ENCODE assay signal across 39 cellular contexts in genomic region chr19:21688464-21688863, GRCh38.
"Had no signal": no experiment of that assay in that cellular context is flagged by ENCODE, and none has a peak within 500 bp of the region (broad histone marks: within the 10 kb centered on the region; RNA-seq: fewer than 3 reads in every experiment).

No MANE protein-coding gene starts in this region.

- H3K36me3 Mint-ChIP-seq: activated naive CD4-positive, alpha-beta T cell treated with anti-CD3 and anti-CD28 coated beads, Interleukin-2, amount 10 ng/mL, durations not matched to agents 7 days and 5 days; activated naive CD4-positive, alpha-beta T cell treated with anti-CD3 and anti-CD28 coated beads, Interleukin-2, amount 50 U/mL, for 24 hours; activated naive CD8-positive, alpha-beta T cell; activated naive CD8-positive, alpha-beta T cell treated with anti-CD3 and anti-CD28 coated beads for 36 hours; activated naive CD8-positive, alpha-beta T cell treated with anti-CD3 and anti-CD28 coated beads, Interleukin-2, amount 10 ng/mL, durations not matched to agents 7 days and 5 days; brain had no signal

- H3K27ac Mint-ChIP-seq: activated naive CD4-positive, alpha-beta T cell treated with anti-CD3 and anti-CD28 coated beads for 36 hours; activated naive CD4-positive, alpha-beta T cell treated with anti-CD3 and anti-CD28 coated beads, Interleukin-2, amount 10 ng/mL, durations not matched to agents 7 days and 5 days; activated naive CD4-positive, alpha-beta T cell treated with anti-CD3 and anti-CD28 coated beads, Interleukin-2, amount 50 U/mL, for 24 hours; activated naive CD4-positive, alpha-beta T cell treated with anti-CD3 and anti-CD28 coated beads, Interleukin-2, amount 50 U/mL, for 72 hours; activated naive CD8-positive, alpha-beta T cell; activated naive CD8-positive, alpha-beta T cell treated with anti-CD3 and anti-CD28 coated beads for 36 hours; activated naive CD8-positive, alpha-beta T cell treated with anti-CD3 and anti-CD28 coated beads, Interleukin-2, amount 10 ng/mL, durations not matched to agents 7 days and 5 days; activated naive CD8-positive, alpha-beta T cell treated with anti-CD3 and anti-CD28 coated beads, Interleukin-2, amount 50 U/mL, for 24 hours; activated T-cell treated with anti-CD3 and anti-CD28 coated beads, Interleukin-2, amount 50 U/mL, for 24 hours; activated T-cell treated with anti-CD3 and anti-CD28 coated beads, Interleukin-2, amount 50 U/mL, for 72 hours; activated T-helper 1 cell treated with anti-CD3 and anti-CD28 coated beads, Interleukin-12 subunit alpha, Interleukin-12 subunit beta, Interleukin-2, Interleukin-4 antibody, amounts not matched to agents 30 ng/mL and 10 ng/mL and 1 ng/mL, durations not matched to agents 14 hours and 24 hours and 36 hours; activated T-helper 17 cell treated with anti-CD3 and anti-CD28 coated beads, Interleukin-2, amount 50 U/mL, for 72 hours; activated T-helper 2 cell treated with anti-CD3 and anti-CD28 coated beads, Interferon-gamma antibody, Interleukin-2, Interleukin-4, amounts not matched to agents 10 μg/mL and 5 μg/mL and 100 μg/mL, durations not matched to agents 14 hours and 24 hours and 36 hours; brain had no signal

- H3K36me3 ChIP-seq: adrenal gland, ascending aorta, breast epithelium, cardiac muscle cell had no signal

- DNase-seq: activated effector memory CD4-positive, alpha-beta T cell treated with anti-CD3 and anti-CD28 coated beads, Interleukin-2, amount 50 U/mL, for 16 hours; activated effector memory CD4-positive, alpha-beta T cell treated with Interleukin-2 at 50 U/mL for 16 hours; activated gamma-delta T cell; activated gamma-delta T cell treated with Interleukin-2 at 50 U/mL for 16 hours; activated naive CD4-positive, alpha-beta T cell; activated naive CD4-positive, alpha-beta T cell treated with anti-CD3 and anti-CD28 coated beads for 36 hours; activated naive CD4-positive, alpha-beta T cell treated with anti-CD3 and anti-CD28 coated beads, Interleukin-2, amount 10 ng/mL, durations not matched to agents 7 days and 5 days; activated naive CD4-positive, alpha-beta T cell treated with anti-CD3 and anti-CD28 coated beads, Interleukin-2, amount 50 U/mL, for 16 hours; activated naive CD4-positive, alpha-beta T cell treated with Interleukin-2 at 50 U/mL for 16 hours; activated naive CD8-positive, alpha-beta T cell treated with anti-CD3 and anti-CD28 coated beads for 36 hours; activated naive CD8-positive, alpha-beta T cell treated with anti-CD3 and anti-CD28 coated beads, Interleukin-2, amount 10 ng/mL, durations not matched to agents 7 days and 5 days; activated naive CD8-positive, alpha-beta T cell treated with anti-CD3 and anti-CD28 coated beads, Interleukin-2, amount 50 U/mL, for 24 hours; activated T-cell treated with anti-CD3 and anti-CD28 coated beads, Interleukin-2, amount 50 U/mL, for 1 hour; activated T-cell treated with anti-CD3 and anti-CD28 coated beads, Interleukin-2, amount 50 U/mL, for 24 hours; activated T-cell treated with anti-CD3 and anti-CD28 coated beads, Interleukin-2, amount 50 U/mL, for 4 hours; activated T-cell treated with anti-CD3 and anti-CD28 coated beads, Interleukin-2, amount 50 U/mL, for 48 hours; activated T-cell treated with anti-CD3 and anti-CD28 coated beads, Interleukin-2, amount 50 U/mL, for 72 hours; adrenal gland; amniotic stem cell; amygdala; anterior cingulate cortex; aorta; body of pancreas; caudate nucleus; central memory CD4-positive, alpha-beta T cell; cerebellar nuclear complex had no signal

- H3K4me1 ChIP-seq: adrenal gland, ascending aorta, body of pancreas, breast epithelium had no signal

- H3K27me3 Mint-ChIP-seq: activated naive CD4-positive, alpha-beta T cell treated with anti-CD3 and anti-CD28 coated beads, Interleukin-2, amount 10 ng/mL, durations not matched to agents 7 days and 5 days; activated naive CD4-positive, alpha-beta T cell treated with anti-CD3 and anti-CD28 coated beads, Interleukin-2, amount 50 U/mL, for 24 hours; activated naive CD8-positive, alpha-beta T cell; activated naive CD8-positive, alpha-beta T cell treated with anti-CD3 and anti-CD28 coated beads for 36 hours; activated naive CD8-positive, alpha-beta T cell treated with anti-CD3 and anti-CD28 coated beads, Interleukin-2, amount 10 ng/mL, durations not matched to agents 7 days and 5 days; activated naive CD8-positive, alpha-beta T cell treated with anti-CD3 and anti-CD28 coated beads, Interleukin-2, amount 50 U/mL, for 24 hours; activated T-cell treated with anti-CD3 and anti-CD28 coated beads, Interleukin-2, amount 50 U/mL, for 24 hours; activated T-helper 17 cell treated with anti-CD3 and anti-CD28 coated beads, Interleukin-2, amount 50 U/mL, for 72 hours; brain; central memory CD8-positive, alpha-beta T cell had no signal

- FAIRE-seq: astrocyte, bronchial epithelial cell had no signal

- H3K4me1 Mint-ChIP-seq: activated naive CD4-positive, alpha-beta T cell treated with anti-CD3 and anti-CD28 coated beads, Interleukin-2, amount 10 ng/mL, durations not matched to agents 7 days and 5 days; activated naive CD4-positive, alpha-beta T cell treated with anti-CD3 and anti-CD28 coated beads, Interleukin-2, amount 50 U/mL, for 24 hours; activated naive CD8-positive, alpha-beta T cell treated with anti-CD3 and anti-CD28 coated beads for 36 hours; activated naive CD8-positive, alpha-beta T cell treated with anti-CD3 and anti-CD28 coated beads, Interleukin-2, amount 10 ng/mL, durations not matched to agents 7 days and 5 days; activated naive CD8-positive, alpha-beta T cell treated with anti-CD3 and anti-CD28 coated beads, Interleukin-2, amount 50 U/mL, for 24 hours; activated T-helper 17 cell treated with anti-CD3 and anti-CD28 coated beads, Interleukin-2, amount 50 U/mL, for 72 hours; central memory CD8-positive, alpha-beta T cell had no signal

- H3K4me3 Mint-ChIP-seq: activated naive CD4-positive, alpha-beta T cell treated with anti-CD3 and anti-CD28 coated beads for 36 hours; activated naive CD4-positive, alpha-beta T cell treated with anti-CD3 and anti-CD28 coated beads, Interleukin-2, amount 10 ng/mL, durations not matched to agents 7 days and 5 days; activated naive CD4-positive, alpha-beta T cell treated with anti-CD3 and anti-CD28 coated beads, Interleukin-2, amount 50 U/mL, for 24 hours; activated naive CD8-positive, alpha-beta T cell; activated naive CD8-positive, alpha-beta T cell treated with anti-CD3 and anti-CD28 coated beads for 36 hours; activated naive CD8-positive, alpha-beta T cell treated with anti-CD3 and anti-CD28 coated beads, Interleukin-2, amount 10 ng/mL, durations not matched to agents 7 days and 5 days; activated naive CD8-positive, alpha-beta T cell treated with anti-CD3 and anti-CD28 coated beads, Interleukin-2, amount 50 U/mL, for 24 hours; activated T-cell treated with anti-CD3 and anti-CD28 coated beads, Interleukin-2, amount 50 U/mL, for 24 hours; activated T-cell treated with anti-CD3 and anti-CD28 coated beads, Interleukin-2, amount 50 U/mL, for 4 hours; activated T-cell treated with anti-CD3 and anti-CD28 coated beads, Interleukin-2, amount 50 U/mL, for 72 hours; activated T-helper 1 cell treated with anti-CD3 and anti-CD28 coated beads, Interleukin-12 subunit alpha, Interleukin-12 subunit beta, Interleukin-2, Interleukin-4 antibody, amounts not matched to agents 30 ng/mL and 10 ng/mL and 1 ng/mL, durations not matched to agents 14 hours and 24 hours and 36 hours; activated T-helper 17 cell treated with anti-CD3 and anti-CD28 coated beads, Interleukin-2, amount 50 U/mL, for 72 hours; brain; central memory CD8-positive, alpha-beta T cell had no signal

- H3K27ac ChIP-seq: adrenal gland, ascending aorta, body of pancreas, breast epithelium, cardiac muscle cell had no signal

- H3K4me3 ChIP-seq: adrenal gland, ascending aorta, body of pancreas, breast epithelium, cardiac muscle cell had no signal

- H3K27me3 ChIP-seq: adrenal gland, ascending aorta, body of pancreas, breast epithelium, cardiac muscle cell had no signal

- H3K9me3 Mint-ChIP-seq: activated naive CD4-positive, alpha-beta T cell treated with anti-CD3 and anti-CD28 coated beads for 36 hours; activated naive CD4-positive, alpha-beta T cell treated with anti-CD3 and anti-CD28 coated beads, Interleukin-2, amount 50 U/mL, for 24 hours; activated naive CD8-positive, alpha-beta T cell treated with anti-CD3 and anti-CD28 coated beads for 36 hours; activated naive CD8-positive, alpha-beta T cell treated with anti-CD3 and anti-CD28 coated beads, Interleukin-2, amount 50 U/mL, for 24 hours; activated T-cell treated with anti-CD3 and anti-CD28 coated beads, Interleukin-2, amount 50 U/mL, for 24 hours; activated T-cell treated with anti-CD3 and anti-CD28 coated beads, Interleukin-2, amount 50 U/mL, for 72 hours; activated T-helper 17 cell treated with anti-CD3 and anti-CD28 coated beads, Interleukin-2, amount 50 U/mL, for 72 hours; central memory CD8-positive, alpha-beta T cell had no signal

- ATAC-seq: activated naive CD4-positive, alpha-beta T cell treated with anti-CD3 and anti-CD28 coated beads, Interleukin-2, amount 50 U/mL, for 72 hours; activated naive CD8-positive, alpha-beta T cell treated with anti-CD3 and anti-CD28 coated beads, Interleukin-2, amount 50 U/mL, for 24 hours; activated T-cell treated with anti-CD3 and anti-CD28 coated beads, Interleukin-2, amount 50 U/mL, for 4 hours; activated T-cell treated with anti-CD3 and anti-CD28 coated beads, Interleukin-2, amount 50 U/mL, for 72 hours; activated T-helper 17 cell treated with anti-CD3 and anti-CD28 coated beads, Interleukin-2, amount 50 U/mL, for 72 hours; body of pancreas had no signal

- H3K9me3 ChIP-seq: adrenal gland, ascending aorta, body of pancreas, breast epithelium had no signal
